1 cellular context compared by ENCODE assay signal in genomic region chr1:20390589-20391331, GRCh38.
TF ChIP-seq lines count a peak whose summit lies in the region.

No MANE protein-coding gene starts in this region.

TF ChIP-seq in WTC11, 78 proteins besides CTCF, POLR2A, EP300 and RAD21 (continued from another document):
- TF ChIP-seq ZNF416 (CRISPR knock-in tag; IDR thresholded peaks at IDR 0.05) (no peak), AR (CRISPR knock-in tag; IDR thresholded peaks at IDR 0.05) (no peak), ZNF396 (CRISPR knock-in tag; IDR thresholded peaks at IDR 0.05; ENCODE audit: borderline replicate concordance) (no peak), NFATC4 (CRISPR knock-in tag; IDR thresholded peaks at IDR 0.05) (no peak), JUN (CRISPR knock-in tag; IDR thresholded peaks at IDR 0.05) (no peak), E2F5 (CRISPR knock-in tag; IDR thresholded peaks at IDR 0.05) (no peak), USF1 (CRISPR knock-in tag; IDR thresholded peaks at IDR 0.05) (no peak), RORB (CRISPR knock-in tag; IDR thresholded peaks at IDR 0.05) (no peak), MLX (CRISPR knock-in tag; IDR thresholded peaks at IDR 0.05) (no peak), SP1 (CRISPR knock-in tag; conservative IDR thresholded peaks at IDR 0.05) (no peak), ZNF423 (CRISPR knock-in tag; IDR thresholded peaks at IDR 0.05) (no peak)
TF ChIP-seq in WTC11: peak in this region for 0.
